Comparison of ENCODE assay signal across 10 cellular contexts in genomic region chr1:236067854-236068454, GRCh38. TPM values are rescaled to one million over a fixed set of nuclear protein-coding genes. Genes with fewer than 3 reads are reported as not detected.
A peak's percentile ranks its signal among the peaks of the same experiment; 100 is the strongest.
DNase-seq lines count a peak whose midpoint lies in the region; ATAC-seq and TF ChIP-seq lines count a peak whose summit lies in the region.
"Had no signal": no experiment of that assay in that cellular context is flagged by ENCODE, and none has a peak within 500 bp of the region (broad histone marks: within the 10 kb centered on the region; RNA-seq: fewer than 3 reads in every experiment).

No MANE protein-coding gene starts in this region.

- H3K9ac ChIP-seq in adipocyte (ENCODE audit: low read length) (no peak overlapping the region), muscle layer of colon (ENCODE audit: low read length) (peak overlapping the region; percentile 57)

- no peaks in the 10 kb centered on the region for H3K36me3 ChIP-seq in adipocyte (ENCODE audit: control insufficient read depth, insufficient read depth, low read length, severe bottlenecking)
- H3K36me3 ChIP-seq in muscle layer of colon (ENCODE audit: insufficient read depth, low read length): no peaks in the 10 kb centered on the region
- no peaks in the 10 kb centered on the region for H3K36me3 ChIP-seq in upper lobe of left lung

- DNase-seq in adipocyte (ENCODE audit: low read depth) (peak; percentile 17), fibroblast of gingiva (ENCODE audit: low read depth) (peak; percentile 56), upper lobe of left lung (no peak), GF-D8 (lab: John Stamatoyannopoulos, UW) (no peak)
- DNase-seq: activated B cell treated with CpG ODN at 0.5 μM for 24 hours; stimulated activated CD4-positive, alpha-beta T cell treated with anti-CD3 and anti-CD28 coated beads, Interleukin-12 subunit alpha, Interleukin-12 subunit beta, amount 100 ng/mL, for 4 hours had no signal

- H3K27ac ChIP-seq in muscle layer of colon (ENCODE audit: low read depth, low read length) (peak overlapping the region; percentile 98), upper lobe of left lung (peak overlapping the region; percentile 5 to 94 (median 68))

- ATAC-seq in upper lobe of left lung (ENCODE audit: low FRiP score in 2 of 2) (no peak), GM21619 (IDR thresholded peaks at IDR 0.05; ENCODE audit: unreplicated experiment) (no peak), GM21423 (IDR thresholded peaks at IDR 0.05; ENCODE audit: unreplicated experiment) (no peak), HG03196 (IDR thresholded peaks at IDR 0.05; ENCODE audit: unreplicated experiment) (no peak)

- WGBS in upper lobe of left lung, 2 donors: 74% methylated on average over 12 of the region's 12 CpGs

- peak in 3 of 4 donors; percentile 39 to 89 (median 43) for TF ChIP-seq EP300 in upper lobe of left lung (IDR thresholded peaks at IDR 0.05)

- peak overlapping the region; percentile 30 for H3K4me3 ChIP-seq in adipocyte (ENCODE audit: low read length)
- H3K4me3 ChIP-seq in muscle layer of colon (ENCODE audit: low read depth in 1 of 2, low read length in 2 of 2): peak overlapping the region in 1 of 2 donors; percentile 35
- no peak overlapping the region for H3K4me3 ChIP-seq in upper lobe of left lung

- H3K9me3 ChIP-seq in adipocyte (ENCODE audit: control insufficient read depth, low read length): peaks cover 6% of the 10 kb centered on the region
- no peaks in the 10 kb centered on the region for H3K9me3 ChIP-seq in muscle layer of colon (ENCODE audit: low read length)
- peaks cover 0 to 5% (median 0%) of the 10 kb centered on the region in 4 donors for H3K9me3 ChIP-seq in upper lobe of left lung

- H3K4me1 ChIP-seq in adipocyte (ENCODE audit: control insufficient read depth, insufficient read depth, low read length): peaks cover 20% of the 10 kb centered on the region
- peaks cover 17% of the 10 kb centered on the region for H3K4me1 ChIP-seq in muscle layer of colon (ENCODE audit: insufficient read depth, low read length)
- H3K4me1 ChIP-seq in upper lobe of left lung: peaks cover 6 to 28% (median 20%) of the 10 kb centered on the region in 4 donors

- H3K27me3 ChIP-seq in adipocyte (replicated peaks; ENCODE audit: control insufficient read depth, insufficient read depth, low read length): no peaks in the 10 kb centered on the region
- H3K27me3 ChIP-seq in muscle layer of colon (ENCODE audit: control insufficient read depth in 1 of 2, insufficient read depth in 2 of 2, low read length in 2 of 2): no peaks in the 10 kb centered on the region
- H3K27me3 ChIP-seq in upper lobe of left lung: peaks cover 0 to 20% (median 9%) of the 10 kb centered on the region in 4 donors

- no peak for TF ChIP-seq POLR2A in upper lobe of left lung (IDR thresholded peaks at IDR 0.05)

- TF ChIP-seq CTCF in upper lobe of left lung (IDR thresholded peaks at IDR 0.05): no peak

RNA-seq across cellular contexts. Expression of gene NID1, which starts 3.1 kb away (rescaled TPM):
- 10 to 100 TPM; 26.8 to 81.1 (median 46.1) TPM for total RNA-seq in upper lobe of left lung

Comparison
In these comparisons a context has a peak if more than half of its experiments do, and no peak if none do; other contexts are left out.
1. DNase-seq: peak in adipocyte (single experiment) and fibroblast of gingiva (single experiment); none in upper lobe of left lung (0 of 2) and GF-D8 (single experiment).